Comparison of ENCODE assay signal across 17 cellular contexts in genomic region chr13:43072394-43072793, GRCh38. TPM values are rescaled to one million over a fixed set of nuclear protein-coding genes. Genes with fewer than 3 reads are reported as not detected.
DNase-seq lines count a peak whose midpoint lies in the region; ATAC-seq and TF ChIP-seq lines count a peak whose summit lies in the region.
"Had no signal": no experiment of that assay in that cellular context is flagged by ENCODE, and none has a peak within 500 bp of the region (broad histone marks: within the 10 kb centered on the region; RNA-seq: fewer than 3 reads in every experiment).

No MANE protein-coding gene starts in this region.

- H3K27me3 Mint-ChIP-seq in neural progenitor cell (ENCODE audit: insufficient read depth, low read depth), result peaks cover 2% of the 10 kb centered on the region
- no peaks in the 10 kb centered on the region for H3K27me3 Mint-ChIP-seq in activated naive CD4-positive, alpha-beta T cell treated with anti-CD3 and anti-CD28 coated beads, Interleukin-2, amount 10 ng/mL, durations not matched to agents 7 days and 5 days
- H3K27me3 Mint-ChIP-seq: activated CD4-positive, alpha-beta memory T cell treated with anti-CD3 and anti-CD28 coated beads for 36 hours; B cell; naive thymus-derived CD8-positive, alpha-beta T cell had no signal

- H3K4me3 ChIP-seq in heart left ventricle (no peak overlapping the region), neural progenitor cell (peak overlapping the region; percentile 11)
- H3K4me3 ChIP-seq: upper lobe of right lung had no signal

- intact Hi-C loops in heart left ventricle (cut with DNase I), result loop anchor here in 1 of 10 donors (10.0 kb wide), 1 partner anchor 88 kb away; no protein-coding TSS in a partner anchor

- CTCF ChIA-PET in activated naive CD4-positive, alpha-beta T cell treated with anti-CD3 and anti-CD28 coated beads, Interleukin-2, amount 10 ng/mL, durations not matched to agents 7 days and 5 days (lab: Charles Lee), result interaction anchor here (0.7 to 0.9 kb wide), 2 partner anchors 14 to 1585 kb away, joined by 3 read pairs; no protein-coding TSS in a partner anchor

- TF ChIP-seq POLR2A in heart left ventricle (IDR thresholded peaks at IDR 0.05), result no peak

- H3F3A ChIP-seq in neural progenitor cell (ENCODE audit: low read depth), result peaks cover 37% of the 10 kb centered on the region

- DNase-seq in EH (ENCODE audit: low read depth) (peak; percentile 27), MV-4-11 (lab: John Stamatoyannopoulos, UW) (peak; percentile 4), heart left ventricle (peak in 3 of 5 donors; percentile 45 to 65 (median 63)), neural progenitor cell (ENCODE audit: low spot score) (no peak)
- DNase-seq in stimulated activated naive CD4-positive, alpha-beta T cell (lab: John Stamatoyannopoulos, UW), result no peak
- no peak for DNase-seq in activated naive CD4-positive, alpha-beta T cell treated with anti-CD3 and anti-CD28 coated beads, Interleukin-2, amount 10 ng/mL, durations not matched to agents 7 days and 5 days
- DNase-seq in activated naive CD4-positive, alpha-beta T cell treated with anti-CD3 and anti-CD28 coated beads, Interleukin-2, amount 50 U/mL, for 16 hours, result no peak
- DNase-seq: activated CD4-positive, alpha-beta memory T cell treated with anti-CD3 and anti-CD28 coated beads for 36 hours; activated T-cell treated with anti-CD3 and anti-CD28 coated beads, Interleukin-2, amount 50 U/mL, for 72 hours; DMS79 treated with DMSO at 0.1 percent for 48 hours; erythroblast; naive thymus-derived CD8-positive, alpha-beta T cell; NCI-H1105 treated with DMSO at 0.1 percent for 48 hours; stimulated activated CD4-positive, alpha-beta T cell treated with anti-CD3 and anti-CD28 coated beads, Interleukin-4, amount 100 ng/mL, for 24 hours; upper lobe of right lung had no signal

- H3K9me3 Mint-ChIP-seq in neural progenitor cell, result peaks cover 5% of the 10 kb centered on the region
- H3K9me3 Mint-ChIP-seq in activated naive CD4-positive, alpha-beta T cell treated with anti-CD3 and anti-CD28 coated beads, Interleukin-2, amount 10 ng/mL, durations not matched to agents 7 days and 5 days, result no peaks in the 10 kb centered on the region
- H3K9me3 Mint-ChIP-seq: activated CD4-positive, alpha-beta memory T cell treated with anti-CD3 and anti-CD28 coated beads for 36 hours; activated T-cell treated with anti-CD3 and anti-CD28 coated beads, Interleukin-2, amount 50 U/mL, for 72 hours had no signal

- peaks cover 5% of the 10 kb centered on the region for H3K36me3 Mint-ChIP-seq in neural progenitor cell
- peaks cover 18% of the 10 kb centered on the region for H3K36me3 Mint-ChIP-seq in activated naive CD4-positive, alpha-beta T cell treated with anti-CD3 and anti-CD28 coated beads, Interleukin-2, amount 10 ng/mL, durations not matched to agents 7 days and 5 days

- TF ChIP-seq CTCF in heart left ventricle (IDR thresholded peaks at IDR 0.05) (no peak), neural progenitor cell (IDR thresholded peaks at IDR 0.05) (no peak)

- no peak overlapping the region for H3K4me3 Mint-ChIP-seq in neural progenitor cell
- H3K4me3 Mint-ChIP-seq in activated naive CD4-positive, alpha-beta T cell treated with anti-CD3 and anti-CD28 coated beads, Interleukin-2, amount 10 ng/mL, durations not matched to agents 7 days and 5 days, result no peak overlapping the region
- H3K4me3 Mint-ChIP-seq: activated CD4-positive, alpha-beta memory T cell treated with anti-CD3 and anti-CD28 coated beads for 36 hours; activated T-cell treated with anti-CD3 and anti-CD28 coated beads, Interleukin-2, amount 50 U/mL, for 72 hours; B cell; naive thymus-derived CD8-positive, alpha-beta T cell had no signal

- H3K4me1 ChIP-seq in heart left ventricle, result peaks cover 0 to 31% (median 8%) of the 10 kb centered on the region in 12 donors
- peaks cover 73% of the 10 kb centered on the region for H3K4me1 ChIP-seq in neural progenitor cell

- H3K36me3 ChIP-seq in heart left ventricle, result peaks cover 0 to 35% (median 12%) of the 10 kb centered on the region in 9 donors
- peaks cover 5% of the 10 kb centered on the region for H3K36me3 ChIP-seq in neural progenitor cell

- H3K9ac ChIP-seq in neural progenitor cell, result no peak overlapping the region

- H3K9me3 ChIP-seq in heart left ventricle (no peaks in the 10 kb centered on the region), neural progenitor cell (ENCODE audit: low read depth) (no peaks in the 10 kb centered on the region)
- H3K9me3 ChIP-seq: upper lobe of right lung had no signal

- H2AFZ ChIP-seq in neural progenitor cell (replicated peaks), result no peak overlapping the region

- H3K79me2 ChIP-seq in neural progenitor cell (ENCODE audit: low read depth), result peaks cover 6% of the 10 kb centered on the region

- H4K20me1 ChIP-seq in neural progenitor cell (ENCODE audit: low read depth), result no peaks in the 10 kb centered on the region

- H3K4me2 ChIP-seq in neural progenitor cell, result peak overlapping the region; percentile 62

- H3K27ac ChIP-seq in heart left ventricle (no peak overlapping the region), neural progenitor cell (peak overlapping the region; percentile 90)
- H3K27ac ChIP-seq: upper lobe of right lung had no signal

- WGBS in heart left ventricle, 4 donors, result 88 to 90% (median 89%) methylated on average over 5 of the region's 5 CpGs

- ATAC-seq in heart left ventricle, result no peak
- no peak for ATAC-seq in HG02884 (IDR thresholded peaks at IDR 0.05; ENCODE audit: unreplicated experiment)
- ATAC-seq: activated T-cell treated with anti-CD3 and anti-CD28 coated beads, Interleukin-2, amount 50 U/mL, for 72 hours; naive thymus-derived CD8-positive, alpha-beta T cell; upper lobe of right lung had no signal

- no peak overlapping the region for H3K27ac Mint-ChIP-seq in neural progenitor cell
- H3K27ac Mint-ChIP-seq in activated naive CD4-positive, alpha-beta T cell treated with anti-CD3 and anti-CD28 coated beads, Interleukin-2, amount 10 ng/mL, durations not matched to agents 7 days and 5 days, result no peak overlapping the region
- H3K27ac Mint-ChIP-seq: activated CD4-positive, alpha-beta memory T cell treated with anti-CD3 and anti-CD28 coated beads for 36 hours; activated T-cell treated with anti-CD3 and anti-CD28 coated beads, Interleukin-2, amount 50 U/mL, for 72 hours had no signal

- H3K27me3 ChIP-seq in heart left ventricle (no peaks in the 10 kb centered on the region), neural progenitor cell (no peaks in the 10 kb centered on the region)
- H3K27me3 ChIP-seq: upper lobe of right lung had no signal

- H3K4me1 Mint-ChIP-seq in neural progenitor cell, result peaks cover 17% of the 10 kb centered on the region
- H3K4me1 Mint-ChIP-seq in activated naive CD4-positive, alpha-beta T cell treated with anti-CD3 and anti-CD28 coated beads, Interleukin-2, amount 10 ng/mL, durations not matched to agents 7 days and 5 days, result peaks cover 20% of the 10 kb centered on the region

RNA-seq across cellular contexts. Expression of gene DNAJC15, which starts 49.0 kb away (rescaled TPM):
- 10 to 100 TPM; 12.8 to 28.5 (median 24.1) TPM for total RNA-seq in heart left ventricle
- polyA plus RNA-seq in heart left ventricle, result 10 to 100 TPM; 32.9 to 39.2 TPM
- total RNA-seq in neural progenitor cell (ENCODE audit: low replicate concordance), result 2.7 and 3.2 TPM in 2 replicates

Comparison
In these comparisons a context has a peak if more than half of its experiments do, and no peak if none do; other contexts are left out.
1. DNase-seq: peak in EH (single experiment), MV-4-11 (single experiment) and heart left ventricle (3 of 5); none in neural progenitor cell (single experiment), stimulated activated naive CD4-positive, alpha-beta T cell (0 of 6), activated naive CD4-positive, alpha-beta T cell treated with anti-CD3 and anti-CD28 coated beads, Interleukin-2, amount 10 ng/mL, durations not matched to agents 7 days and 5 days (single experiment) and activated naive CD4-positive, alpha-beta T cell treated with anti-CD3 and anti-CD28 coated beads, Interleukin-2, amount 50 U/mL, for 16 hours (single experiment).